8 cellular contexts compared by ENCODE assay signal in the genomic region with DNA sequence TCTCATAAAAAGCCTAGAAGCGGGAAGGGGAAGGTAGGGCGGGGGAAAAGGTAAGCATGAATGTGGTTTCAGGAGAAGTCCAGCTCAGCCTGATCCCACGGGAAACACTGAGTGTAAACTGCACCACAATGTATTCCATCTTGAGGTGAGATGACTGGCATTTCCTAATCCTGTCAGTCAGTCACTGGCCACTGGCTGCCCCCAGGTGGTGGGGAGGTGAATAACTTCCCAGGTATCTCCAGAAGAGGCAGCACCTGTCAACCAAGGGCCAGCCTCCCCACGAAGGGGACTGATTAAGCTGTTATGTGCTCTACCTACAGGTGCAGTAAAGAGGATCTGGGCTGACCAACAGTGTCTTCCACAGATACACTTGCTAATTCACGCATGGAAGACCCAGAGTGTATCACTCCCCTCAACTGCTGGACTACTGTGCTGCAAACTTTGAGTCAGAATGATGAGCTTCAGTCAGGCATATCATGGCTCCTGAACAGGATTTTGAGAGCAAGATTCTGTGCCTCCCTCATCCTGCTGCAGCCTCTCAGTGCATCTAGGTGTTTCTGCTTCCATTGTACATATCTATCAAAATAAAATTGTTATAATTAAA.
DNase-seq lines count a peak whose midpoint lies in the region; ATAC-seq, FAIRE-seq and TF ChIP-seq lines count a peak whose summit lies in the region.

No MANE protein-coding gene starts in this region.

- peaks cover 13% of the 10 kb centered on the region for H3K27me3 Mint-ChIP-seq in chondrocyte (ENCODE audit: low read depth)
- peaks cover 11 to 34% (median 21%) of the 10 kb centered on the region in 5 donors for H3K27me3 Mint-ChIP-seq in naive thymus-derived CD8-positive, alpha-beta T cell

- no peaks in the 10 kb centered on the region for H3K4me1 Mint-ChIP-seq in chondrocyte (ENCODE audit: low read depth)
- no peaks in the 10 kb centered on the region for H3K4me1 Mint-ChIP-seq in naive thymus-derived CD8-positive, alpha-beta T cell

- POLR2A ChIA-PET in naive thymus-derived CD8-positive, alpha-beta T cell (lab: Charles Lee) = no interaction called here

- peak; percentile 28 for TF ChIP-seq CTCF in chondrocyte (IDR thresholded peaks at IDR 0.05)

- DNase-seq in GDM1 (lab: John Stamatoyannopoulos, UW) (peak; percentile 12), LoVo (ENCODE audit: low spot score) (peak; percentile 44), UCSD-AML1 (lab: John Stamatoyannopoulos, UW; ENCODE audit: unreplicated experiment) (peak; percentile 20), chondrocyte (ENCODE audit: low spot score) (no peak), urothelium cell line (ENCODE audit: low spot score) (peak; percentile 46), NCI-H446 treated with DMSO at 0.1 percent for 48 hours (lab: John Stamatoyannopoulos, UW) (no peak)
- peak in 8 of 10 donors; percentile 2 to 63 (median 14) for DNase-seq in naive thymus-derived CD8-positive, alpha-beta T cell

- peak; percentile 86 for FAIRE-seq in urothelium cell line (lab: Jason Lieb, UNC)

- peaks cover 2% of the 10 kb centered on the region for H3K9me3 Mint-ChIP-seq in chondrocyte (ENCODE audit: low read depth)
- H3K9me3 Mint-ChIP-seq in naive thymus-derived CD8-positive, alpha-beta T cell = peaks cover 0 to 2% (median 0%) of the 10 kb centered on the region in 9 donors

- ATAC-seq in naive thymus-derived CD8-positive, alpha-beta T cell = peak in 1 of 2 donors; percentile 23
- no peak for ATAC-seq in GM21390 (IDR thresholded peaks at IDR 0.05; ENCODE audit: unreplicated experiment)

- no peaks in the 10 kb centered on the region for H3K36me3 Mint-ChIP-seq in chondrocyte (ENCODE audit: low read depth)
- H3K36me3 Mint-ChIP-seq in naive thymus-derived CD8-positive, alpha-beta T cell = peaks cover 0 to 5% (median 0%) of the 10 kb centered on the region in 3 donors

- no peak overlapping the region for H3K27ac Mint-ChIP-seq in chondrocyte (ENCODE audit: unreplicated experiment)
- H3K27ac Mint-ChIP-seq in naive thymus-derived CD8-positive, alpha-beta T cell = no peak overlapping the region

- H3K4me3 Mint-ChIP-seq in chondrocyte (ENCODE audit: unreplicated experiment) = no peak overlapping the region
- H3K4me3 Mint-ChIP-seq in naive thymus-derived CD8-positive, alpha-beta T cell = no peak overlapping the region

Comparison
In these comparisons a context has a peak if more than half of its experiments do, and no peak if none do; other contexts are left out.
1. DNase-seq: peak in GDM1 (single experiment), LoVo (single experiment), UCSD-AML1 (single experiment), naive thymus-derived CD8-positive, alpha-beta T cell (8 of 10) and urothelium cell line (single experiment); none in chondrocyte (single experiment) and NCI-H446 treated with DMSO at 0.1 percent for 48 hours (single experiment).